ENCODE assay signal across 8 cellular contexts in genomic region chr5:123813937-123814624, GRCh38.
DNase-seq lines count a peak whose midpoint lies in the region; ATAC-seq lines count a peak whose summit lies in the region.

No MANE protein-coding gene starts in this region.

- no peak for ATAC-seq in GM18870 (IDR thresholded peaks at IDR 0.05; ENCODE audit: unreplicated experiment)
- no peak for ATAC-seq in HG02840 (IDR thresholded peaks at IDR 0.05; ENCODE audit: low FRiP score, unreplicated experiment)
- no peak for ATAC-seq in HG02588 (IDR thresholded peaks at IDR 0.05; ENCODE audit: unreplicated experiment)

- peak; percentile 55 for DNase-seq in GM04504 (ENCODE audit: low read depth)
- DNase-seq in NCI-H146 (lab: John Stamatoyannopoulos, UW) = peak; percentile 84
- DNase-seq in amniotic epithelial cell (ENCODE audit: low read depth) = peak; percentile 93
- peak; percentile 43 for DNase-seq in medulla oblongata (ENCODE audit: extremely low spot score)
- DNase-seq in iPS-NIHi7 (ENCODE audit: extremely low spot score) = no peak
